ENCODE assay signal across 23 cellular contexts in genomic region chr2:9118383-9118960, GRCh38.
"Had no signal": no experiment of that assay in that cellular context is flagged by ENCODE, and none has a peak within 500 bp of the region (broad histone marks: within the 10 kb centered on the region; RNA-seq: fewer than 3 reads in every experiment).

No MANE protein-coding gene starts in this region.

- H3K36me3 ChIP-seq: adrenal gland, SJSA1 had no signal

- H3K9me3 ChIP-seq: adrenal gland, SJSA1 had no signal

- ATAC-seq: activated CD8-positive, alpha-beta T cell treated with anti-CD3 and anti-CD28 coated beads, Interleukin-2, amount 10 ng/mL, durations not matched to agents 7 days and 5 days; WTC11 had no signal

- H3K27me3 ChIP-seq: adrenal gland, SJSA1 had no signal

- H3K4me3 ChIP-seq: adrenal gland, SJSA1 had no signal

- H3K27ac ChIP-seq: adrenal gland, SJSA1 had no signal

- DNase-seq: activated CD4-positive, alpha-beta T cell treated with anti-CD3 and anti-CD28 coated beads for 48 hours; activated CD4-positive, alpha-beta T cell treated with anti-CD3 and anti-CD28 coated beads, Interleukin-2, amount 50 U/mL, for 4 hours; activated CD4-positive, CD25-positive, alpha-beta regulatory T cell treated with anti-CD3 and anti-CD28 coated beads, Interleukin-2, amount 50 U/mL, for 72 hours; activated CD8-positive, alpha-beta memory T cell treated with anti-CD3 and anti-CD28 coated beads, Interleukin-2, amount 50 U/mL, for 48 hours; activated CD8-positive, alpha-beta T cell treated with anti-CD3 and anti-CD28 coated beads, Interleukin-2, amount 10 ng/mL, durations not matched to agents 7 days and 5 days; activated naive CD4-positive, alpha-beta T cell treated with anti-CD3 and anti-CD28 coated beads, Interleukin-2, amount 50 U/mL, for 16 hours; activated naive CD8-positive, alpha-beta T cell treated with anti-CD3 and anti-CD28 coated beads, Interleukin-2, amount 10 ng/mL, durations not matched to agents 7 days and 5 days; activated T-cell treated with anti-CD3 and anti-CD28 coated beads, Interleukin-2, amount 50 U/mL, for 1 hour; adrenal gland; anterior cingulate cortex; cerebellar nuclear complex; NCI-H1092; NCI-H1417 treated with DMSO at 0.1 percent for 48 hours; NCI-H1694; NCI-H2029; NCI-H2107; NCI-H345; NCI-H510A; NCI-H526 treated with DMSO at 0.1 percent for 48 hours; NCI-H82; T-helper 1 cell had no signal

- H3K4me1 ChIP-seq: adrenal gland, SJSA1 had no signal
